8 cellular contexts compared by ENCODE assay signal in the genomic region with DNA sequence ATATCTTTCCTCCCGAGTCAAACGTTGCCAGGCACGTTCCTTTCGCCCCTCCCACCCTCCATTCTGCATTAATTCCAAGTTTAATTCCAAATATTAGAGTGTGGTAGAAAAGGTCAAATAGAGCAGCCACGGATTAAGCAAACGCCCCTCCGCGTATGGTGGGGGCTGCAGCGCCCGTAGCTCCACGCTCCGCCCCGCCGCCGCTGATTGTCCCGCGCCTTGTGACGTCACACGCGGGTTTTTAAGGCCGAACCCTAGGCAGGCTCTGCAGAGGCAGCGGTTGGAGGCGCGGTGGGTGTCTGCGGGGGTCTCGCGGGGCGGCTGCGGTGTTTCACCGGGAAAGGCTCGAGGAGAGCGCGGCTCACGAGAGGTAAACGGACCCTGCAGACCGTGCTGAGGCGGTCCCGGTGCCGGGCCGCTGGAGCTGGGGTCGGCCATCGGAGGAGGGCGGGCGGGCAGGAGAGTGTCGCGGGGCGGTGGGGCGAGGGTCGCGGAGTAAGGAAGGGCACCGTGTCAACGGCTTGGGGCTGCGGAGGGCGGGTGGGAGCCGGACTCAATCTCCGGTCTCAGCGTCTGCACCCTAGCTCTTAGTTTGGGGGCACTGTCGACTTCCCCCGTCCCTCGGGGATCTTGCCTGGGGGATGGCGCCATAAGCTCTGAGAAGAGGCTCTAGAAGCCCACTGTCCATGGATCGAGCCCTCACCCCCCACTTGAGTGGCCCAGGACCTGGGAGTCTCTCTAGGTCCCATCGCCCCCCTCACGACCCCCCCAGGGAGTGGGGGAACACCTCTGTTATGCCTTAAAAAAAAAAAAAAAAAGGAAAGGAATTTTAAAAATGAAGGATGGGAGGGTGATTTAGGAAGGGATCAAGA. TPM values are rescaled to one million over a fixed set of nuclear protein-coding genes. Genes with fewer than 3 reads are reported as not detected.
DNase-seq lines count a peak whose midpoint lies in the region; ATAC-seq and TF ChIP-seq lines count a peak whose summit lies in the region.

A gene with protein sequence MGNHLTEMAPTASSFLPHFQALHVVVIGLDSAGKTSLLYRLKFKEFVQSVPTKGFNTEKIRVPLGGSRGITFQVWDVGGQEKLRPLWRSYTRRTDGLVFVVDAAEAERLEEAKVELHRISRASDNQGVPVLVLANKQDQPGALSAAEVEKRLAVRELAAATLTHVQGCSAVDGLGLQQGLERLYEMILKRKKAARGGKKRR (plus strand): TSS at position 270 of the 872 bp plus-strand sequence. CDS start 740 bp downstream, outside the sequence.

- H3K27me3 ChIP-seq in foreskin keratinocyte = no peaks in the 10 kb centered on the region
- no peaks in the 10 kb centered on the region for H3K27me3 ChIP-seq in neuron (ENCODE audit: insufficient read depth, low read length)
- H3K27me3 ChIP-seq in stomach smooth muscle (ENCODE audit: control insufficient read depth in 1 of 2, insufficient read depth in 2 of 2, low read length in 2 of 2) = no peaks in the 10 kb centered on the region

- H3K4me1 ChIP-seq in foreskin keratinocyte (peaks cover 5% of the 10 kb centered on the region), neuron (ENCODE audit: insufficient read depth, low read length) (peaks cover 5% of the 10 kb centered on the region), stomach smooth muscle (ENCODE audit: control insufficient read depth, insufficient read depth, low read length) (peaks cover 42% of the 10 kb centered on the region)

- H3K36me3 ChIP-seq in neuron (ENCODE audit: insufficient read depth, low read length) (no peaks in the 10 kb centered on the region), stomach smooth muscle (ENCODE audit: control insufficient read depth in 2 of 2, insufficient read depth in 2 of 2, low read length in 2 of 2) (peaks cover 0 to 3% of the 10 kb centered on the region in 2 donors)

- no peaks in the 10 kb centered on the region for H3K9me3 ChIP-seq in neuron (ENCODE audit: low read length)
- H3K9me3 ChIP-seq in stomach smooth muscle (ENCODE audit: control insufficient read depth in 2 of 2, low read length in 2 of 2) = no peaks in the 10 kb centered on the region

- in situ Hi-C loops in SK-MEL-5 (cut with HindIII; ENCODE audit: low pct_unique_long_range_greater_than_20kb, low sequenced_read_pairs) = no loop called here

- peak within 1 kb of the TSS; percentile 80 to 91 for H3K9ac ChIP-seq in stomach smooth muscle (ENCODE audit: low read length in 2 of 2)

- H3K27ac ChIP-seq in foreskin keratinocyte (peak within 1 kb of the TSS; percentile 83), stomach smooth muscle (ENCODE audit: low read length) (peak within 1 kb of the TSS; percentile 95)

- TF ChIP-seq CTCF in GM12864 (IDR thresholded peaks at IDR 0.05; ENCODE audit: low read depth, low read length, missing control alignments) = no peak
- no peak for TF ChIP-seq CTCF in foreskin keratinocyte (conservative IDR thresholded peaks at IDR 0.05)

- ATAC-seq in foreskin keratinocyte (peak; percentile 34), GM21367 (IDR thresholded peaks at IDR 0.05; ENCODE audit: unreplicated experiment) (no peak)

- no peak for DNase-seq in GM12864 (ENCODE audit: low read depth)
- peak; percentile 70 for DNase-seq in M059J (ENCODE audit: low read depth)
- peak; percentile 77 for DNase-seq in SK-MEL-5 (ENCODE audit: low read depth, low spot score)
- peak; percentile 84 for DNase-seq in activated naive CD4-positive, alpha-beta T cell treated with Interleukin-2 at 50 U/mL for 16 hours
- peak in 1 of 2 donors; percentile 28 for DNase-seq in foreskin keratinocyte

- peak within 1 kb of the TSS; percentile 67 for H3K4me3 ChIP-seq in GM12864 (ENCODE audit: low read depth, low read length)
- H3K4me3 ChIP-seq in neuron (ENCODE audit: low read length) = peak within 1 kb of the TSS; percentile 70
- peak within 1 kb of the TSS; percentile 85 to 89 for H3K4me3 ChIP-seq in stomach smooth muscle (ENCODE audit: low read length in 2 of 2)

- peak within 1 kb of the TSS; percentile 92 for H2AFZ ChIP-seq in neuron (ENCODE audit: low read depth, low read length)

RNA-seq across cellular contexts. Expression of the gene that starts here (rescaled TPM):
- total RNA-seq in M059J (2014; rRNA removed; shearing (Covaris generic)) = 15.1 and 18.4 TPM in 2 replicates
- total RNA-seq in SK-MEL-5 (2014; rRNA removed; shearing (Covaris generic)) = 3.4 and 3.7 TPM in 2 replicates
- polyA plus RNA-seq in SK-MEL-5 (2015; cell fraction: cytosol; rRNA removed) = 5.4 and 7.6 TPM in 2 replicates
- 2.0 and 4.5 TPM in 2 replicates for polyA plus RNA-seq in SK-MEL-5 (2015; cell fraction: nucleus; rRNA removed)
- total RNA-seq in foreskin keratinocyte = 21.9 and 24.6 TPM in 2 replicates
- polyA plus RNA-seq in foreskin keratinocyte = 26.9 and 30.9 TPM in 2 replicates
